In genomic region chr3:190973760-190974159, GRCh38 we compare ENCODE assay signal across 28 cellular contexts.
"Had no signal": no experiment of that assay in that cellular context is flagged by ENCODE, and none has a peak within 500 bp of the region (broad histone marks: within the 10 kb centered on the region; RNA-seq: fewer than 3 reads in every experiment).

No MANE protein-coding gene starts in this region.

- H3K27me3 ChIP-seq: adrenal gland, body of pancreas, dorsolateral prefrontal cortex, foreskin keratinocyte, gastrocnemius medialis, heart left ventricle had no signal

- H3K4me1 Mint-ChIP-seq: activated CD4-positive, alpha-beta T cell treated with anti-CD3 and anti-CD28 coated beads, Interleukin-2, amount 10 ng/mL, durations not matched to agents 7 days and 5 days; activated T-helper 17 cell treated with anti-CD3 and anti-CD28 coated beads, Interleukin-2, amount 50 U/mL, for 72 hours; endodermal cell had no signal

- H3K9me3 Mint-ChIP-seq: activated CD4-positive, alpha-beta T cell treated with anti-CD3 and anti-CD28 coated beads, Interleukin-2, amount 10 ng/mL, durations not matched to agents 7 days and 5 days; activated CD8-positive, alpha-beta T cell treated with anti-CD3 and anti-CD28 coated beads for 36 hours; activated T-cell treated with anti-CD3 and anti-CD28 coated beads, Interleukin-2, amount 50 U/mL, for 4 hours; endodermal cell had no signal

- H3K36me3 Mint-ChIP-seq: activated naive CD8-positive, alpha-beta T cell had no signal

- H3K36me3 ChIP-seq: adrenal gland, gastrocnemius medialis, heart left ventricle had no signal

- H3K27ac Mint-ChIP-seq: activated CD4-positive, alpha-beta T cell treated with anti-CD3 and anti-CD28 coated beads, Interleukin-2, amount 10 ng/mL, durations not matched to agents 7 days and 5 days; activated CD8-positive, alpha-beta T cell treated with anti-CD3 and anti-CD28 coated beads for 36 hours; activated naive CD8-positive, alpha-beta T cell; activated T-helper 17 cell treated with anti-CD3 and anti-CD28 coated beads, Interleukin-2, amount 50 U/mL, for 72 hours; endodermal cell had no signal

- H3K9me3 ChIP-seq: adrenal gland, body of pancreas, gastrocnemius medialis, heart left ventricle had no signal

- DNase-seq: activated CD4-positive, alpha-beta T cell treated with anti-CD3 and anti-CD28 coated beads for 1 hour; activated CD4-positive, alpha-beta T cell treated with anti-CD3 and anti-CD28 coated beads for 4 hours; activated CD4-positive, alpha-beta T cell treated with anti-CD3 and anti-CD28 coated beads, Interleukin-2, amount 10 ng/mL, durations not matched to agents 7 days and 5 days; activated CD4-positive, alpha-beta T cell treated with anti-CD3 and anti-CD28 coated beads, Interleukin-2, amount 50 U/mL, for 4 hours; activated CD4-positive, CD25-positive, alpha-beta regulatory T cell; activated CD8-positive, alpha-beta memory T cell treated with anti-CD3 and anti-CD28 coated beads for 24 hours; activated CD8-positive, alpha-beta T cell treated with anti-CD3 and anti-CD28 coated beads for 36 hours; activated effector memory CD4-positive, alpha-beta T cell treated with Interleukin-2 at 50 U/mL for 16 hours; activated gamma-delta T cell treated with Interleukin-2 at 50 U/mL for 16 hours; activated naive CD4-positive, alpha-beta T cell treated with anti-CD3 and anti-CD28 coated beads, Interleukin-2, amount 50 U/mL, for 16 hours; activated naive CD4-positive, alpha-beta T cell treated with Interleukin-2 at 50 U/mL for 16 hours; activated T-cell treated with anti-CD3 and anti-CD28 coated beads, Interleukin-2, amount 50 U/mL, for 4 hours; adrenal gland; amygdala; aorta; body of pancreas; caudate nucleus; cortex of kidney; dorsolateral prefrontal cortex; effector memory CD4-positive, alpha-beta T cell; endodermal cell; foreskin keratinocyte; gastrocnemius medialis; glutamatergic neuron; heart left ventricle; T-helper 2 cell had no signal

- H3K27ac ChIP-seq: adrenal gland, body of pancreas, dorsolateral prefrontal cortex, foreskin keratinocyte, gastrocnemius medialis, heart left ventricle had no signal

- H3K4me1 ChIP-seq: adrenal gland, body of pancreas, foreskin keratinocyte, gastrocnemius medialis, heart left ventricle had no signal

- H3K4me3 ChIP-seq: adrenal gland, body of pancreas, dorsolateral prefrontal cortex, gastrocnemius medialis, heart left ventricle had no signal

- ATAC-seq: activated CD8-positive, alpha-beta T cell treated with anti-CD3 and anti-CD28 coated beads for 36 hours; activated T-cell treated with anti-CD3 and anti-CD28 coated beads, Interleukin-2, amount 50 U/mL, for 4 hours; activated T-helper 17 cell treated with anti-CD3 and anti-CD28 coated beads, Interleukin-2, amount 50 U/mL, for 72 hours; body of pancreas; gastrocnemius medialis; heart left ventricle had no signal

- H3K4me3 Mint-ChIP-seq: activated CD4-positive, alpha-beta T cell treated with anti-CD3 and anti-CD28 coated beads, Interleukin-2, amount 10 ng/mL, durations not matched to agents 7 days and 5 days; activated CD8-positive, alpha-beta T cell treated with anti-CD3 and anti-CD28 coated beads for 36 hours; activated naive CD8-positive, alpha-beta T cell; activated T-cell treated with anti-CD3 and anti-CD28 coated beads, Interleukin-2, amount 50 U/mL, for 4 hours; activated T-helper 17 cell treated with anti-CD3 and anti-CD28 coated beads, Interleukin-2, amount 50 U/mL, for 72 hours; endodermal cell had no signal

- H3K27me3 Mint-ChIP-seq: activated CD4-positive, alpha-beta T cell treated with anti-CD3 and anti-CD28 coated beads, Interleukin-2, amount 10 ng/mL, durations not matched to agents 7 days and 5 days; activated CD8-positive, alpha-beta T cell treated with anti-CD3 and anti-CD28 coated beads for 36 hours; activated naive CD8-positive, alpha-beta T cell; activated T-helper 17 cell treated with anti-CD3 and anti-CD28 coated beads, Interleukin-2, amount 50 U/mL, for 72 hours had no signal
